In the genomic region with DNA sequence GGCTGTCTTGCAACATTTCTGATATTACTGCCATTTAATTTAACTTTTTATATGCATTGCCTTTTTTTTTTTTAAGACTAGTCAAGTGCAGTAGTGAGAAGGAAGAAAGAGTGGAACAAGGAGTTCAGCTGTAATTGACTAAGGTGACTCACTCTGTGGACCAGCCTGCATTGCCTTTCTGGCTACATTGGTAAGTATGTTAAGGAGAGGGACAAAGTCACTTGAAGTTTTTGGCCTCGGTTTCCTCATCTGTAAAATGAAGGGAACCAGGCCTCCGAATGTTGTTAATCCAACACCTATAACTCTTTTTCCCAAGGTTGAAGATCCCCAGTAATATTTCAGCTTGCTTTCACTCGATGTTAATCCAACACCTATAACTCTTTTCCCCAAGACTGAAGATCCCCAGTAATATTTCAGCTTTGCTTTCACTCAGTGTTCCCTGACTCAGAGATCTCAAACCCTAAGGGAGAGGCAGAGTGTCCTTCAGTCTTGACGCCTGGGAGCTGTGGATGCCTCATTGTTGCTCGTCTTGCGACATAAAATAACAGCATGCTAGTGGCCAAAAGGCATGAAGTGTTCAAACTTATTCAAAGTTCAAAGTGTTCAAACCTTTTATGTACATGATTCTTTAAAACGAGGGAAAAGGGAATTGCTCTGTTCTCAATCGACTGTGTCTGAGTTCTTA, we compare ENCODE assay signal across 16 cellular contexts.
DNase-seq lines count a peak whose midpoint lies in the region; ATAC-seq, FAIRE-seq and TF ChIP-seq lines count a peak whose summit lies in the region.
"Had no signal": no experiment of that assay in that cellular context is flagged by ENCODE, and none has a peak within 500 bp of the region (broad histone marks: within the 10 kb centered on the region; RNA-seq: fewer than 3 reads in every experiment).

No MANE protein-coding gene starts in this region.

- H3K79me2 ChIP-seq in hepatocyte, result peaks cover 5% of the 10 kb centered on the region

- H3K4me2 ChIP-seq in hepatocyte, result no peak overlapping the region

- no peak for FAIRE-seq in GM19239 (lab: Jason Lieb, UNC)

- H3K27ac ChIP-seq in body of pancreas (peak overlapping the region in 3 of 4 donors; percentile 23 to 80 (median 53)), hepatocyte (peak overlapping the region; percentile 71)

- H3K9me3 ChIP-seq in body of pancreas (no peaks in the 10 kb centered on the region), hepatocyte (ENCODE audit: low read depth) (no peaks in the 10 kb centered on the region)

- intact Hi-C loops in body of pancreas (cut with DNase I), result loop anchor here (10.0 kb wide), 1 partner anchor 55 kb away; no protein-coding TSS in a partner anchor

- no peak for ATAC-seq in body of pancreas
- no peak for ATAC-seq in HG02610 (IDR thresholded peaks at IDR 0.05; ENCODE audit: unreplicated experiment)
- no peak for ATAC-seq in GM19467 (IDR thresholded peaks at IDR 0.05; ENCODE audit: unreplicated experiment)
- ATAC-seq: activated naive CD8-positive, alpha-beta T cell treated with anti-CD3 and anti-CD28 coated beads, Interleukin-2, amount 50 U/mL, for 24 hours; activated T-cell treated with anti-CD3 and anti-CD28 coated beads, Interleukin-2, amount 50 U/mL, for 72 hours had no signal

- no peak for TF ChIP-seq CTCF in body of pancreas (IDR thresholded peaks at IDR 0.05)
- no peak for TF ChIP-seq CTCF in hepatocyte (IDR thresholded peaks at IDR 0.05; ENCODE audit: poor library complexity)

- H3K9me2 ChIP-seq in hepatocyte (replicated peaks; ENCODE audit: insufficient read depth), result no peaks in the 10 kb centered on the region

- H3K36me3 ChIP-seq in body of pancreas (replicated peaks in 1 of 2; ENCODE audit: insufficient read depth in 1 of 2, low read depth in 2 of 2) (no peaks in the 10 kb centered on the region), hepatocyte (replicated peaks; ENCODE audit: insufficient read depth, low read depth) (no peaks in the 10 kb centered on the region)

- H3K27me3 ChIP-seq in body of pancreas, result no peaks in the 10 kb centered on the region
- no peaks in the 10 kb centered on the region for H3K27me3 ChIP-seq in hepatocyte

- H3K4me1 ChIP-seq in body of pancreas (peaks cover 59% of the 10 kb centered on the region), hepatocyte (ENCODE audit: insufficient read depth) (peaks cover 26% of the 10 kb centered on the region)

- H2AFZ ChIP-seq in hepatocyte, result no peak overlapping the region

- H4K20me1 ChIP-seq in hepatocyte (ENCODE audit: insufficient read depth, poor library complexity, severe bottlenecking), result no peaks in the 10 kb centered on the region

- DNase-seq in HPDE6-E6E7 (ENCODE audit: extremely low spot score) (peak; percentile 10), body of pancreas (no peak), hepatocyte (ENCODE audit: low spot score) (no peak), stromal cell of bone marrow (ENCODE audit: low read depth) (peak; percentile 67), GM19239 (ENCODE audit: insufficient read length, low spot score) (no peak), iPS-NIHi11 (ENCODE audit: low spot score) (no peak)
- DNase-seq: activated CD4-positive, alpha-beta memory T cell treated with anti-CD3 and anti-CD28 coated beads for 36 hours; activated naive CD8-positive, alpha-beta T cell treated with anti-CD3 and anti-CD28 coated beads, Interleukin-2, amount 50 U/mL, for 24 hours; activated T-cell treated with anti-CD3 and anti-CD28 coated beads, Interleukin-2, amount 50 U/mL, for 72 hours; GDM1; midbrain; NCI-H2171 treated with DMSO at 0.1 percent for 48 hours; SIG-M5; stimulated activated CD4-positive, alpha-beta T cell treated with anti-CD3 and anti-CD28 coated beads, Interleukin-15, amount 100 ng/mL, for 24 hours had no signal

- WGBS in body of pancreas, 2 donors, result 77 to 85% methylated on average over 8 of the region's 8 CpGs
- WGBS in hepatocyte (ENCODE audit: low lambda C conversion rate, missing lambda C conversion rate), result 77% methylated on average over 8 of the region's 8 CpGs

- H3K4me3 ChIP-seq in body of pancreas, result no peak overlapping the region
- H3K4me3 ChIP-seq in hepatocyte, result no peak overlapping the region

- TF ChIP-seq POLR2A in body of pancreas (IDR thresholded peaks at IDR 0.05), result no peak

Comparison
In these comparisons a context has a peak if more than half of its experiments do, and no peak if none do; other contexts are left out.
1. DNase-seq: peak in HPDE6-E6E7 (single experiment) and stromal cell of bone marrow (single experiment); none in body of pancreas (0 of 4), hepatocyte (single experiment), GM19239 (single experiment) and iPS-NIHi11 (single experiment).